Comparison of ENCODE assay signal across 25 cellular contexts in genomic region chr2:242017086-242017485, GRCh38.
"Had no signal": no experiment of that assay in that cellular context is flagged by ENCODE, and none has a peak within 500 bp of the region (broad histone marks: within the 10 kb centered on the region; RNA-seq: fewer than 3 reads in every experiment).

No MANE protein-coding gene starts in this region.

- H3K4me1 Mint-ChIP-seq: endodermal cell had no signal

- H3K36me3 ChIP-seq: gastrocnemius medialis, left ventricle myocardium inferior, lower lobe of right lung, ovary, right lobe of liver, thoracic aorta, tibial nerve, upper lobe of left lung, uterus had no signal

- H3K9me3 Mint-ChIP-seq: dendritic cell treated with granulocyte-macrophage colony-stimulating factor and Interleukin-4, amounts not matched to agents 40 ng/mL and 50 ng/mL, for 4 days; endodermal cell; stimulated activated memory B cell treated with anti-CD40 and anti-IgM and Interleukin-4, amounts not matched to agents 10 μg/mL and 1 μg/mL and 100 μg/mL, for 72 hours had no signal

- H3K36me3 Mint-ChIP-seq: stimulated activated memory B cell treated with anti-CD40 and anti-IgM and Interleukin-4, amounts not matched to agents 10 μg/mL and 1 μg/mL and 100 μg/mL, for 72 hours had no signal

- H3K4me1 ChIP-seq: gastrocnemius medialis, left ventricle myocardium inferior, lower lobe of right lung, right lobe of liver, upper lobe of left lung, uterus had no signal

- H3K27ac ChIP-seq: epithelial cell of prostate, gastrocnemius medialis, left ventricle myocardium inferior, lower lobe of right lung, ovary, right lobe of liver, thoracic aorta, tibial nerve, upper lobe of left lung, uterus had no signal

- ATAC-seq: esophagus mucosa; gastrocnemius medialis; lower lobe of right lung; naive thymus-derived CD8-positive, alpha-beta T cell; right lobe of liver; stimulated activated memory B cell treated with anti-CD40 and anti-IgM and Interleukin-4, amounts not matched to agents 10 μg/mL and 1 μg/mL and 100 μg/mL, for 72 hours; stimulated activated naive CD8-positive, alpha-beta T cell treated with anti-CD3 and anti-CD28 coated beads, Interleukin-15, Interleukin-2, amounts not matched to agents 100 U/mL and 50 U/mL, for 24 hours had no signal

- H3K4me3 ChIP-seq: gastrocnemius medialis, left ventricle myocardium inferior, lower lobe of right lung, ovary, right lobe of liver, thoracic aorta, tibial nerve, upper lobe of left lung, uterus had no signal

- H3K27ac Mint-ChIP-seq: dendritic cell treated with granulocyte-macrophage colony-stimulating factor and Interleukin-4, amounts not matched to agents 40 ng/mL and 50 ng/mL, for 4 days; endodermal cell; progenitor cell of endocrine pancreas; stimulated activated memory B cell treated with anti-CD40 and anti-IgM and Interleukin-4, amounts not matched to agents 10 μg/mL and 1 μg/mL and 100 μg/mL, for 72 hours had no signal

- H3K27me3 ChIP-seq: ovary, right lobe of liver, tibial nerve, upper lobe of left lung, uterus had no signal

- H3K4me3 Mint-ChIP-seq: dendritic cell treated with granulocyte-macrophage colony-stimulating factor and Interleukin-4, amounts not matched to agents 40 ng/mL and 50 ng/mL, for 4 days; endodermal cell; naive thymus-derived CD8-positive, alpha-beta T cell; stimulated activated memory B cell treated with anti-CD40 and anti-IgM and Interleukin-4, amounts not matched to agents 10 μg/mL and 1 μg/mL and 100 μg/mL, for 72 hours had no signal

- DNase-seq: cerebellar nuclear complex; effector CD8-positive, alpha-beta T cell; foreskin fibroblast; gastrocnemius medialis; left ventricle myocardium inferior; lower lobe of right lung; naive thymus-derived CD8-positive, alpha-beta T cell; occipital lobe; stimulated activated CD4-positive, alpha-beta T cell treated with anti-CD3 and anti-CD28 coated beads, Interleukin-4, amount 100 ng/mL, for 4 hours; stimulated activated naive CD8-positive, alpha-beta T cell treated with anti-CD3 and anti-CD28 coated beads, Interleukin-15, Interleukin-2, amounts not matched to agents 100 U/mL and 50 U/mL, for 24 hours; substantia nigra; upper lobe of left lung had no signal

- H3K9me3 ChIP-seq: gastrocnemius medialis, left ventricle myocardium inferior, lower lobe of right lung, ovary, right lobe of liver, thoracic aorta, tibial nerve, upper lobe of left lung, uterus had no signal

- FAIRE-seq: colon, keratinocyte had no signal
